Comparison of ENCODE assay signal across 1 cellular context in genomic region chr10:9823268-9823930, GRCh38.
TF ChIP-seq lines count a peak whose summit lies in the region.

No MANE protein-coding gene starts in this region.

TF ChIP-seq in K562, 482 proteins besides CTCF, POLR2A, EP300 and RAD21 (continued from another document):
- TF ChIP-seq ATF2 (CRISPR knock-in tag; IDR thresholded peaks at IDR 0.05): no peak
- TF ChIP-seq NR2C1 (IDR thresholded peaks at IDR 0.05): peak; percentile 91
- TF ChIP-seq NR2C1 (tag; IDR thresholded peaks at IDR 0.05): peak; percentile 88
- no peak for TF ChIP-seq TAF9B (IDR thresholded peaks at IDR 0.05; ENCODE audit: partially characterized antibody)
- TF ChIP-seq NR2C2 (CRISPR knock-in tag; IDR thresholded peaks at IDR 0.05): no peak
- TF ChIP-seq NR2C2 (tag; IDR thresholded peaks at IDR 0.05): peak; percentile 85
- TF ChIP-seq NONO (IDR thresholded peaks at IDR 0.05; ENCODE audit: low read depth in 2 of 2, low read length in 1 of 2): no peak
- 0 out of 2 replicates have a peak, but pooled peaks have one; percentile 6 for TF ChIP-seq CBFA2T2 (conservative IDR thresholded peaks at IDR 0.05)
- no peak for TF ChIP-seq ZNF407 (IDR thresholded peaks at IDR 0.05; ENCODE audit: low read depth)
- no peak for TF ChIP-seq PATZ1 (CRISPR knock-in tag; IDR thresholded peaks at IDR 0.05; ENCODE audit: borderline replicate concordance)
- TF ChIP-seq HDAC1 (IDR thresholded peaks at IDR 0.05): peak in 1 of 2 experiments; percentile 41; a peak in 1 of 4 replicates
- no peak for TF ChIP-seq HSF4 (CRISPR knock-in tag; IDR thresholded peaks at IDR 0.05; ENCODE audit: borderline replicate concordance)
- peak; percentile 58 for TF ChIP-seq CBFA2T3 (IDR thresholded peaks at IDR 0.05)
- no peak for TF ChIP-seq POLR2AphosphoS2 (IDR thresholded peaks at IDR 0.05; ENCODE audit: low read length)
- TF ChIP-seq RFX5 (IDR thresholded peaks at IDR 0.05; ENCODE audit: low read depth, low read length): no peak
- peak; percentile 16; the same call in 1 of the 2 replicates for TF ChIP-seq SOX6 (IDR thresholded peaks at IDR 0.05)
- no peak for TF ChIP-seq REST (CRISPR knock-in tag; IDR thresholded peaks at IDR 0.05; ENCODE audit: low read depth)
- no peak for TF ChIP-seq NCOA1 (IDR thresholded peaks at IDR 0.05; ENCODE audit: low read depth)
- TF ChIP-seq NR4A1 (CRISPR knock-in tag; IDR thresholded peaks at IDR 0.05): no peak
- TF ChIP-seq NR4A1 (tag; IDR thresholded peaks at IDR 0.05): no peak
- TF ChIP-seq ZNF23 (CRISPR knock-in tag; IDR thresholded peaks at IDR 0.05): no peak
- no peak for TF ChIP-seq TFE3 (CRISPR knock-in tag; IDR thresholded peaks at IDR 0.05)
- no peak for TF ChIP-seq MYNN (IDR thresholded peaks at IDR 0.05)
- no peak for TF ChIP-seq MYNN (CRISPR knock-in tag; IDR thresholded peaks at IDR 0.05)
- TF ChIP-seq CTBP1 (IDR thresholded peaks at IDR 0.05; ENCODE audit: borderline replicate concordance): no peak
- TF ChIP-seq CEBPB (tag; IDR thresholded peaks at IDR 0.05): peak; percentile 26; the same call in 1 of the 2 replicates
- TF ChIP-seq MTA2 (IDR thresholded peaks at IDR 0.05; ENCODE audit: low read depth): no peak
- no peak for TF ChIP-seq ZNF589 (CRISPR knock-in tag; IDR thresholded peaks at IDR 0.05; ENCODE audit: low read depth)
